17 cellular contexts compared by ENCODE assay signal in the genomic region with DNA sequence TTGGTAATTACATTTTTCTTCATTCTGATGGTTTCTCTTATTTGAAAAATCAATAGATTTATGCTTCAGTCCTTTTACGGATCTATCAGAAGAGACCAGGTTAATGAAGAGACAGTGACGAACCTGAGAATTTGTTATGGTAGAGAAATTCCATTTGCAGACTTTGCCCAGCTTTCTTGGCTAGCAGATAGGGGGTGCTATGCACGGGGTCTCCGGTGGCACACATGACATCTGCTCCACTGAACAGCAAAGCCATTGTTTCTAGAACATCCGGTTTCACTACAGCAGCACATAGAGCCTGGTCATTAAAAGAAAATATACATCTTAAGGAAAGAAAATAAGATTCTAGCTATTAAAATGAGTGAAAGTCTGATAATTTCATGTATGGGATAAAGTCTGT.
A peak's percentile ranks its signal among the peaks of the same experiment; 100 is the strongest.
DNase-seq lines count a peak whose midpoint lies in the region; ATAC-seq, FAIRE-seq and TF ChIP-seq lines count a peak whose summit lies in the region.
"Had no signal": no experiment of that assay in that cellular context is flagged by ENCODE, and none has a peak within 500 bp of the region (broad histone marks: within the 10 kb centered on the region; RNA-seq: fewer than 3 reads in every experiment).

No MANE protein-coding gene starts in this region.

- in situ Hi-C loops in Panc1 (cut with HindIII; ENCODE audit: low pct_unique_long_range_greater_than_20kb, low sequenced_read_pairs): no loop called here

- H3K27ac ChIP-seq in A673 (ENCODE audit: low read depth, low read length, poor library complexity, severe bottlenecking): no peak overlapping the region
- H3K27ac ChIP-seq in Panc1 (ENCODE audit: low read length): no peak overlapping the region
- H3K27ac ChIP-seq: vagina had no signal

- FAIRE-seq in GM12891 (lab: Jason Lieb, UNC): no peak
- FAIRE-seq: RCC 7860 had no signal

- H3K4me1 ChIP-seq in A673 (ENCODE audit: insufficient read depth, low read length, poor library complexity, severe bottlenecking): no peaks in the 10 kb centered on the region
- H3K4me1 ChIP-seq in Panc1 (ENCODE audit: control insufficient read depth, insufficient read depth, low read length): no peaks in the 10 kb centered on the region
- H3K4me1 ChIP-seq: vagina had no signal

- CTCF ChIA-PET in A673 (lab: Charles Lee) (interaction anchor here (0.6 kb wide), 1 partner anchor 1611 kb away, joined by 3 read pairs; no protein-coding TSS in a partner anchor), Panc1 (lab: Charles Lee) (no interaction called here)

- peak; percentile 1 for DNase-seq in A673 (ENCODE audit: low spot score)
- DNase-seq in GM10266 (ENCODE audit: extremely low spot score): no peak
- no peak for DNase-seq in Panc1 (ENCODE audit: low read depth, low spot score)
- DNase-seq in globus pallidus (ENCODE audit: low spot score): peak; percentile 54
- DNase-seq in left lobe of liver (ENCODE audit: low spot score): no peak
- DNase-seq in DMS153 treated with DMSO at 0.1 percent for 48 hours (lab: John Stamatoyannopoulos, UW; ENCODE audit: unreplicated experiment): no peak
- DNase-seq in GM12891 (ENCODE audit: insufficient read length, low spot score): no peak
- DNase-seq: activated CD4-positive, CD25-positive, alpha-beta regulatory T cell treated with anti-CD3 and anti-CD28 coated beads, Interleukin-2, amount 50 U/mL, for 72 hours; activated naive CD8-positive, alpha-beta T cell treated with anti-CD3 and anti-CD28 coated beads, Interleukin-2, amount 10 ng/mL, durations not matched to agents 7 days and 5 days; DMS79 treated with DMSO at 0.1 percent for 48 hours; NCI-H1417 treated with DMSO at 0.1 percent for 48 hours; NCI-H774; stimulated activated CD4-positive, alpha-beta T cell treated with anti-CD3 and anti-CD28 coated beads, Interleukin-4, amount 100 ng/mL, for 4 hours had no signal

- TF ChIP-seq CTCF in A673 (conservative IDR thresholded peaks at IDR 0.05; ENCODE audit: low read depth, low read length): peak; percentile 37
- TF ChIP-seq CTCF in GM10266 (IDR thresholded peaks at IDR 0.05; ENCODE audit: control insufficient read depth, insufficient read depth, low read depth, missing control alignments): peak; percentile 14
- TF ChIP-seq CTCF in Panc1 (IDR thresholded peaks at IDR 0.05): peak; percentile 11; the same call in 1 of the 2 replicates

- no peak overlapping the region for H3K4me3 ChIP-seq in A673 (ENCODE audit: low read depth, low read length, poor library complexity, severe bottlenecking)
- H3K4me3 ChIP-seq in Panc1 (ENCODE audit: low read depth in 2 of 2, low read length in 2 of 2): no peak overlapping the region
- H3K4me3 ChIP-seq: vagina had no signal

- no peak for TF ChIP-seq POLR2A in GM12891 (IDR thresholded peaks at IDR 0.05; ENCODE audit: low read depth, low read length)

- ATAC-seq in Panc1 (no peak), left lobe of liver (no peak), GM19452 (IDR thresholded peaks at IDR 0.05; ENCODE audit: unreplicated experiment) (no peak)
- ATAC-seq: CD8-positive, alpha-beta T cell had no signal

- H3K36me3 ChIP-seq in A673 (ENCODE audit: insufficient read depth, low read length, poor library complexity, severe bottlenecking): no peaks in the 10 kb centered on the region
- H3K36me3 ChIP-seq in Panc1 (ENCODE audit: control insufficient read depth, insufficient read depth, low read length): no peaks in the 10 kb centered on the region; the same call in 1 of the 2 replicates

- BruUV-seq in A673 (replicated peaks; lab: Mats Ljungman, UMichigan): no TSS peak
- no TSS peak for BruUV-seq in Panc1 (replicated peaks; lab: Mats Ljungman, UMichigan)

- H3K9me3 ChIP-seq in A673 (ENCODE audit: low read depth, low read length, poor library complexity, severe bottlenecking): no peaks in the 10 kb centered on the region
- H3K9me3 ChIP-seq in Panc1 (ENCODE audit: control insufficient read depth, insufficient read depth, low read depth, low read length): no peaks in the 10 kb centered on the region
- H3K9me3 ChIP-seq: vagina had no signal

- intact Hi-C loops in A673 (cut with micrococcal nuclease; ENCODE audit: unreplicated experiment) (no loop called here), Panc1 (cut with micrococcal nuclease; ENCODE audit: unreplicated experiment) (no loop called here)

- no peaks in the 10 kb centered on the region for H3K27me3 ChIP-seq in A673 (replicated peaks; ENCODE audit: insufficient read depth, low read depth, low read length, poor library complexity)
- no peaks in the 10 kb centered on the region for H3K27me3 ChIP-seq in Panc1 (ENCODE audit: control insufficient read depth, insufficient read depth, low read length)
- H3K27me3 ChIP-seq: vagina had no signal

- POLR2A ChIA-PET in A673 (lab: Charles Lee; ENCODE audit: low non-redundant PET) (no interaction called here), Panc1 (lab: Charles Lee) (no interaction called here)

TF ChIP-seq in GM12891, 5 proteins besides CTCF, POLR2A, EP300 and RAD21:
- TF ChIP-seq SPI1 (IDR thresholded peaks at IDR 0.05; ENCODE audit: low read depth, low read length): no peak
- TF ChIP-seq POU2F2 (IDR thresholded peaks at IDR 0.05; ENCODE audit: low read depth, low read length): no peak
- TF ChIP-seq PAX5 (IDR thresholded peaks at IDR 0.05; ENCODE audit: insufficient read depth, low read length, severe bottlenecking): no peak
- TF ChIP-seq POLR2AphosphoS5 (IDR thresholded peaks at IDR 0.05; ENCODE audit: low read depth, low read length): no peak
- no peak for TF ChIP-seq TAF1 (IDR thresholded peaks at IDR 0.05; ENCODE audit: low read depth, low read length)

Comparison
In these comparisons a context has a peak if more than half of its experiments do, and no peak if none do; other contexts are left out.
1. DNase-seq: peak in A673 (single experiment) and globus pallidus (single experiment); none in GM10266 (single experiment), Panc1 (single experiment), left lobe of liver (single experiment), DMS153 treated with DMSO at 0.1 percent for 48 hours (single experiment) and GM12891 (single experiment).
2. Peak in every context shown above with its lines, with median percentiles within 50 percentile points of each other: CTCF ChIP-seq.